ENCODE assay signal across 1 cellular context in genomic region chr14:23929822-23930294, GRCh38.
A peak's percentile ranks its signal among the peaks of the same experiment; 100 is the strongest.
TF ChIP-seq lines count a peak whose summit lies in the region.

No MANE protein-coding gene starts in this region.

TF ChIP-seq in HepG2, 621 proteins besides CTCF, POLR2A, EP300 and RAD21 (continued from another document and continues in another):
- TF ChIP-seq ZNF318 (CRISPR knock-in tag; IDR thresholded peaks at IDR 0.05) (no peak), KLF9 (CRISPR knock-in tag; IDR thresholded peaks at IDR 0.05; ENCODE audit: low read depth) (0 out of 2 replicates have a peak, but pooled peaks have one; percentile 23), GATAD2A (CRISPR knock-in tag; IDR thresholded peaks at IDR 0.05) (peak; percentile 45), CSRNP2 (CRISPR knock-in tag; conservative IDR thresholded peaks at IDR 0.05; ENCODE audit: low read depth) (no peak), TGIF2 (CRISPR knock-in tag; IDR thresholded peaks at IDR 0.05) (no peak), JARID2 (CRISPR knock-in tag; IDR thresholded peaks at IDR 0.05; ENCODE audit: insufficient replicate concordance) (peak; percentile 70), SALL2 (CRISPR knock-in tag; IDR thresholded peaks at IDR 0.05) (no peak; the same call in 1 of the 2 replicates), ZNF44 (CRISPR knock-in tag; IDR thresholded peaks at IDR 0.05) (0 out of 2 replicates have a peak, but pooled peaks have one; percentile 34), ZNF367 (CRISPR knock-in tag; IDR thresholded peaks at IDR 0.05; ENCODE audit: borderline replicate concordance) (no peak), ZNF101 (CRISPR knock-in tag; IDR thresholded peaks at IDR 0.05; ENCODE audit: borderline replicate concordance, low read depth) (no peak), MTA3 (CRISPR knock-in tag; IDR thresholded peaks at IDR 0.05) (0 out of 2 replicates have a peak, but pooled peaks have one; percentile 48), HOXD1 (CRISPR knock-in tag; IDR thresholded peaks at IDR 0.05) (no peak), RELA (CRISPR knock-in tag; IDR thresholded peaks at IDR 0.05) (peak; percentile 75; the same call in 1 of the 2 replicates), MAFK (conservative IDR thresholded peaks at IDR 0.05 in 1 of 2, IDR thresholded peaks at IDR 0.05 in 1 of 2; ENCODE audit: low read length in 2 of 2) (no peak), PCBP1 (IDR thresholded peaks at IDR 0.05; ENCODE audit: borderline replicate concordance, low read depth, low read length) (no peak), ZNF280D (CRISPR knock-in tag; IDR thresholded peaks at IDR 0.05) (no peak), ZNF709 (CRISPR knock-in tag; IDR thresholded peaks at IDR 0.05) (no peak), ZFP36L2 (CRISPR knock-in tag; IDR thresholded peaks at IDR 0.05) (no peak), ISX (CRISPR knock-in tag; conservative IDR thresholded peaks at IDR 0.05) (no peak), KLF16 (CRISPR knock-in tag; IDR thresholded peaks at IDR 0.05) (peak in 1 of 2 experiments; percentile 68; a peak in 2 of 4 replicates), ZBTB46 (CRISPR knock-in tag; IDR thresholded peaks at IDR 0.05; ENCODE audit: borderline replicate concordance) (no peak)
- TF ChIP-seq, protein P1, sequence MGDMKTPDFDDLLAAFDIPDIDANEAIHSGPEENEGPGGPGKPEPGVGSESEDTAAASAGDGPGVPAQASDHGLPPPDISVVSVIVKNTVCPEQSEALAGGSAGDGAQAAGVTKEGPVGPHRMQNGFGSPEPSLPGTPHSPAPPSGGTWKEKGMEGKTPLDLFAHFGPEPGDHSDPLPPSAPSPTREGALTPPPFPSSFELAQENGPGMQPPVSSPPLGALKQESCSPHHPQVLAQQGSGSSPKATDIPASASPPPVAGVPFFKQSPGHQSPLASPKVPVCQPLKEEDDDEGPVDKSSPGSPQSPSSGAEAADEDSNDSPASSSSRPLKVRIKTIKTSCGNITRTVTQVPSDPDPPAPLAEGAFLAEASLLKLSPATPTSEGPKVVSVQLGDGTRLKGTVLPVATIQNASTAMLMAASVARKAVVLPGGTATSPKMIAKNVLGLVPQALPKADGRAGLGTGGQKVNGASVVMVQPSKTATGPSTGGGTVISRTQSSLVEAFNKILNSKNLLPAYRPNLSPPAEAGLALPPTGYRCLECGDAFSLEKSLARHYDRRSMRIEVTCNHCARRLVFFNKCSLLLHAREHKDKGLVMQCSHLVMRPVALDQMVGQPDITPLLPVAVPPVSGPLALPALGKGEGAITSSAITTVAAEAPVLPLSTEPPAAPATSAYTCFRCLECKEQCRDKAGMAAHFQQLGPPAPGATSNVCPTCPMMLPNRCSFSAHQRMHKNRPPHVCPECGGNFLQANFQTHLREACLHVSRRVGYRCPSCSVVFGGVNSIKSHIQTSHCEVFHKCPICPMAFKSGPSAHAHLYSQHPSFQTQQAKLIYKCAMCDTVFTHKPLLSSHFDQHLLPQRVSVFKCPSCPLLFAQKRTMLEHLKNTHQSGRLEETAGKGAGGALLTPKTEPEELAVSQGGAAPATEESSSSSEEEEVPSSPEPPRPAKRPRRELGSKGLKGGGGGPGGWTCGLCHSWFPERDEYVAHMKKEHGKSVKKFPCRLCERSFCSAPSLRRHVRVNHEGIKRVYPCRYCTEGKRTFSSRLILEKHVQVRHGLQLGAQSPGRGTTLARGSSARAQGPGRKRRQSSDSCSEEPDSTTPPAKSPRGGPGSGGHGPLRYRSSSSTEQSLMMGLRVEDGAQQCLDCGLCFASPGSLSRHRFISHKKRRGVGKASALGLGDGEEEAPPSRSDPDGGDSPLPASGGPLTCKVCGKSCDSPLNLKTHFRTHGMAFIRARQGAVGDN (CRISPR knock-in tag; IDR thresholded peaks at IDR 0.05), result no peak
- TF ChIP-seq, protein P2, sequence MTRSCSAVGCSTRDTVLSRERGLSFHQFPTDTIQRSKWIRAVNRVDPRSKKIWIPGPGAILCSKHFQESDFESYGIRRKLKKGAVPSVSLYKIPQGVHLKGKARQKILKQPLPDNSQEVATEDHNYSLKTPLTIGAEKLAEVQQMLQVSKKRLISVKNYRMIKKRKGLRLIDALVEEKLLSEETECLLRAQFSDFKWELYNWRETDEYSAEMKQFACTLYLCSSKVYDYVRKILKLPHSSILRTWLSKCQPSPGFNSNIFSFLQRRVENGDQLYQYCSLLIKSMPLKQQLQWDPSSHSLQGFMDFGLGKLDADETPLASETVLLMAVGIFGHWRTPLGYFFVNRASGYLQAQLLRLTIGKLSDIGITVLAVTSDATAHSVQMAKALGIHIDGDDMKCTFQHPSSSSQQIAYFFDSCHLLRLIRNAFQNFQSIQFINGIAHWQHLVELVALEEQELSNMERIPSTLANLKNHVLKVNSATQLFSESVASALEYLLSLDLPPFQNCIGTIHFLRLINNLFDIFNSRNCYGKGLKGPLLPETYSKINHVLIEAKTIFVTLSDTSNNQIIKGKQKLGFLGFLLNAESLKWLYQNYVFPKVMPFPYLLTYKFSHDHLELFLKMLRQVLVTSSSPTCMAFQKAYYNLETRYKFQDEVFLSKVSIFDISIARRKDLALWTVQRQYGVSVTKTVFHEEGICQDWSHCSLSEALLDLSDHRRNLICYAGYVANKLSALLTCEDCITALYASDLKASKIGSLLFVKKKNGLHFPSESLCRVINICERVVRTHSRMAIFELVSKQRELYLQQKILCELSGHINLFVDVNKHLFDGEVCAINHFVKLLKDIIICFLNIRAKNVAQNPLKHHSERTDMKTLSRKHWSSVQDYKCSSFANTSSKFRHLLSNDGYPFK (CRISPR knock-in tag; IDR thresholded peaks at IDR 0.05; ENCODE audit: borderline replicate concordance), result 0 out of 2 replicates have a peak, but pooled peaks have one; percentile 28
- TF ChIP-seq, protein P3, sequence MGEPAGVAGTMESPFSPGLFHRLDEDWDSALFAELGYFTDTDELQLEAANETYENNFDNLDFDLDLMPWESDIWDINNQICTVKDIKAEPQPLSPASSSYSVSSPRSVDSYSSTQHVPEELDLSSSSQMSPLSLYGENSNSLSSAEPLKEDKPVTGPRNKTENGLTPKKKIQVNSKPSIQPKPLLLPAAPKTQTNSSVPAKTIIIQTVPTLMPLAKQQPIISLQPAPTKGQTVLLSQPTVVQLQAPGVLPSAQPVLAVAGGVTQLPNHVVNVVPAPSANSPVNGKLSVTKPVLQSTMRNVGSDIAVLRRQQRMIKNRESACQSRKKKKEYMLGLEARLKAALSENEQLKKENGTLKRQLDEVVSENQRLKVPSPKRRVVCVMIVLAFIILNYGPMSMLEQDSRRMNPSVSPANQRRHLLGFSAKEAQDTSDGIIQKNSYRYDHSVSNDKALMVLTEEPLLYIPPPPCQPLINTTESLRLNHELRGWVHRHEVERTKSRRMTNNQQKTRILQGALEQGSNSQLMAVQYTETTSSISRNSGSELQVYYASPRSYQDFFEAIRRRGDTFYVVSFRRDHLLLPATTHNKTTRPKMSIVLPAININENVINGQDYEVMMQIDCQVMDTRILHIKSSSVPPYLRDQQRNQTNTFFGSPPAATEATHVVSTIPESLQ (CRISPR knock-in tag; conservative IDR thresholded peaks at IDR 0.05), result no peak
- TF ChIP-seq, protein P4, sequence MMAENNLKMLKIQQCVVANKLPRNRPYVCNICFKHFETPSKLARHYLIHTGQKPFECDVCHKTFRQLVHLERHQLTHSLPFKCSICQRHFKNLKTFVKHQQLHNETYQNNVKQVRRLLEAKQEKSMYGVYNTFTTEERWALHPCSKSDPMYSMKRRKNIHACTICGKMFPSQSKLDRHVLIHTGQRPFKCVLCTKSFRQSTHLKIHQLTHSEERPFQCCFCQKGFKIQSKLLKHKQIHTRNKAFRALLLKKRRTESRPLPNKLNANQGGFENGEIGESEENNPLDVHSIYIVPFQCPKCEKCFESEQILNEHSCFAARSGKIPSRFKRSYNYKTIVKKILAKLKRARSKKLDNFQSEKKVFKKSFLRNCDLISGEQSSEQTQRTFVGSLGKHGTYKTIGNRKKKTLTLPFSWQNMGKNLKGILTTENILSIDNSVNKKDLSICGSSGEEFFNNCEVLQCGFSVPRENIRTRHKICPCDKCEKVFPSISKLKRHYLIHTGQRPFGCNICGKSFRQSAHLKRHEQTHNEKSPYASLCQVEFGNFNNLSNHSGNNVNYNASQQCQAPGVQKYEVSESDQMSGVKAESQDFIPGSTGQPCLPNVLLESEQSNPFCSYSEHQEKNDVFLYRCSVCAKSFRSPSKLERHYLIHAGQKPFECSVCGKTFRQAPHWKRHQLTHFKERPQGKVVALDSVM (CRISPR knock-in tag; IDR thresholded peaks at IDR 0.05), result no peak
